Comparison of ENCODE assay signal across 2 cellular contexts in the genomic region with DNA sequence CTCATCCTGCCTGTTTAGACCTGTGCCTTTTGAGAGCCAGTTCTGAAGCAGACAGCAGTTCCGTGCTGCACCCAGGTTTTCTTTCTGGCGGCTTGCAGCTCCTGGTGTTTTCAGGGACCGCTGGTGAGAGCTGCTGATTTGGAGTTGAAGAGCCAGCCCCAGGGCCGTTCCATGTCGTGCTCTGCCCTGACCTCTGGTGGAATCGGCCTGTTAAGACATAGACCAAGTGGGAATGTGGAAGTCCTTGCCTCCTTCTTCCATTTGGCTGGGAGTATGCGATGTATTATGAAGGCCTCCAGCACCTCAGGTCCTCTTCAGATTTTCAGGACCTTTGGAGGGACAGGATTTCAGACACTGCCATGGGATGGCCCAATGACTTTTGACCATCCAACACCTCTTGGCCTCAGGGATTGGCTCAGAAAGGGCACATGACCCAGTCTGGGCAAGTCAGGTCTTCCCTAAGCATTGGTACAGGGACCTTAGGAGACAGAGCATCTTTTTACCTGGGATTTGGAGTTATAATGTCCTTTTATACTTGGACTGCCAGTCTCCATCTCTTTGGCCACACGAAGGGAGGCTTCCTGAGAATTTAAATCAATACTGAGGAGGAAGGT.
TF ChIP-seq lines count a peak whose summit lies in the region.

No MANE protein-coding gene starts in this region.

TF ChIP-seq in GM12891, 5 proteins besides CTCF, POLR2A, EP300 and RAD21:
- no peak for TF ChIP-seq POLR2AphosphoS5 (IDR thresholded peaks at IDR 0.05; ENCODE audit: low read depth, low read length)
- no peak for TF ChIP-seq SPI1 (IDR thresholded peaks at IDR 0.05; ENCODE audit: low read depth, low read length)
- no peak for TF ChIP-seq PAX5 (IDR thresholded peaks at IDR 0.05; ENCODE audit: insufficient read depth, low read length, severe bottlenecking)
- no peak for TF ChIP-seq POU2F2 (IDR thresholded peaks at IDR 0.05; ENCODE audit: low read depth, low read length)
- no peak for TF ChIP-seq TAF1 (IDR thresholded peaks at IDR 0.05; ENCODE audit: low read depth, low read length)

TF ChIP-seq in H1, 55 proteins besides CTCF, POLR2A, EP300 and RAD21:
- TF ChIP-seq NANOG (IDR thresholded peaks at IDR 0.05; ENCODE audit: insufficient read depth, low read depth, low read length, poor library complexity, severe bottlenecking) (no peak), SP1 (IDR thresholded peaks at IDR 0.05; ENCODE audit: low read depth, low read length) (0 out of 2 replicates have a peak, but pooled peaks have one; percentile 12), MAFK (IDR thresholded peaks at IDR 0.05; ENCODE audit: low read depth, low read length) (no peak), YY1 (IDR thresholded peaks at IDR 0.05; ENCODE audit: low read depth, low read length) (peak; percentile 40; the same call in 1 of the 2 replicates)
